Comparison of ENCODE assay signal across 16 cellular contexts in the genomic region with DNA sequence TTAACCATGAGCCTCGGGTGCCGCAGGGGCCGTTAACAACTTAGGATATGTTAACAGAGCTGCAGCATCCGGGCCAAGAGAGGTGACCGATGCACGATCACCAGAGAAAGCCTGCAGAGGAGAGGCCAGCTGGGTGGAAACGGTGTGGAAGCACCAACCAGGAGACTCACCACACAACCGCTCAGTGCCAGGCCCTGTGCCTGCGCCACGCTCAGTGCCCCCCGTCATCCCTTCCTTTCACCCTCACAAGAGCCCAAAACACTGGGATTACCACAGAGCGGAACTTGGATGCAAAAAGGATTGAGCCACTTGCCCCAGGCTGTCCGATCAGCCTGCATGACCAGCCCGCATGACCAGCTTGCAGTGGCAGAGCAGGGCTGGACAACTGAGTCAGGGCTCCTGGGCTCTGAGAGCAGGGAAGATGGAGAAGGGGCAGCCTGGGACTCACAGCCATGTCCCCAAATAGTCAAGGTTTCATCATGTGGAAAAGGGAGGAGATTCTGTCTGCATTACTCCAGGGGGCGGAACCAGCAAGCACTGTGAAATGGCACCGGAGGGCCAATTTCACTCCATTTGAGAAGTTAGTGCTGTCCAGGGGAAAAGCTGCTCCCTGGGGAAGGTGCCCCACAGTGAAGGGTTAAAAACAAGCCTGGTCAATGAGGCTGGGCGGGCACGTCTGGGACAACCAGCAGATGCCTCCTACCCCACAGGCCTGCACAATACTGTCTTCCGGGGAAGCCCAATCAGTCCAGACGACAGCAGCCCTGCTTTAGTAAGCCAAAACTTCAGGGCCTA.
A peak's percentile ranks its signal among the peaks of the same experiment; 100 is the strongest.
DNase-seq lines count a peak whose midpoint lies in the region; ATAC-seq and TF ChIP-seq lines count a peak whose summit lies in the region.
"Had no signal": no experiment of that assay in that cellular context is flagged by ENCODE, and none has a peak within 500 bp of the region (broad histone marks: within the 10 kb centered on the region; RNA-seq: fewer than 3 reads in every experiment).

No MANE protein-coding gene starts in this region.

- H3K4me3 ChIP-seq in Peyer's patch = no peak overlapping the region
- no peak overlapping the region for H3K4me3 ChIP-seq in neuronal stem cell (ENCODE audit: low read length in 2 of 2)
- no peak overlapping the region for H3K4me3 ChIP-seq in suprapubic skin

- peaks cover 48% of the 10 kb centered on the region for H3K4me1 Mint-ChIP-seq in chondrocyte (ENCODE audit: low read depth)
- H3K4me1 Mint-ChIP-seq: B cell had no signal

- no peaks in the 10 kb centered on the region for H3K9me3 Mint-ChIP-seq in chondrocyte (ENCODE audit: low read depth)
- H3K9me3 Mint-ChIP-seq: CD8-positive, alpha-beta T cell; H9 had no signal

- H4K91ac ChIP-seq in neuronal stem cell (ENCODE audit: low read depth, low read length, poor library complexity) = no peak overlapping the region

- DNase-seq in Peyer's patch (peak in 2 of 3 donors; percentile 23 to 24), chondrocyte (ENCODE audit: low spot score) (peak; percentile 88), neuronal stem cell (ENCODE audit: low spot score) (no peak), suprapubic skin (ENCODE audit: low spot score in 2 of 2) (peak; percentile 43 to 69), CD1c-positive myeloid dendritic cell (ENCODE audit: extremely low spot score) (no peak), C1 segment of cervical spinal cord (lab: John Stamatoyannopoulos, UW) (no peak)
- DNase-seq: CD8-positive, alpha-beta T cell; COR-L47; DMS153; DMS79 treated with DMSO at 0.1 percent for 48 hours; EL; GOT3; H9 had no signal

- TF ChIP-seq EP300 in suprapubic skin (IDR thresholded peaks at IDR 0.05) = no peak

- TF ChIP-seq POLR2A in Peyer's patch (IDR thresholded peaks at IDR 0.05) (no peak), suprapubic skin (IDR thresholded peaks at IDR 0.05) (no peak)

- no peak overlapping the region for H3K4me2 ChIP-seq in neuronal stem cell (ENCODE audit: insufficient read depth, low read length, poor library complexity, severe bottlenecking)

- H3K4ac ChIP-seq in neuronal stem cell (ENCODE audit: low read length) = no peak overlapping the region

- H2AFZ ChIP-seq in neuronal stem cell (ENCODE audit: low read length) = no peak overlapping the region

- H3K27me3 ChIP-seq in Peyer's patch = no peaks in the 10 kb centered on the region
- H3K27me3 ChIP-seq in neuronal stem cell (ENCODE audit: control insufficient read depth in 3 of 3, insufficient read depth in 3 of 3, low read depth in 1 of 3, low read length in 3 of 3) = no peaks in the 10 kb centered on the region
- H3K27me3 ChIP-seq in suprapubic skin = no peaks in the 10 kb centered on the region

- H2BK5ac ChIP-seq in neuronal stem cell (ENCODE audit: low read length) = no peak overlapping the region

- no peak overlapping the region for H3K14ac ChIP-seq in neuronal stem cell (ENCODE audit: low read length)

- no peaks in the 10 kb centered on the region for H3K27me3 Mint-ChIP-seq in chondrocyte (ENCODE audit: low read depth)

- peak overlapping the region; percentile 43 for H2BK12ac ChIP-seq in neuronal stem cell (ENCODE audit: low read length)

- H3K36me3 ChIP-seq in Peyer's patch (no peaks in the 10 kb centered on the region), neuronal stem cell (replicated peaks in 1 of 2; ENCODE audit: control insufficient read depth in 2 of 2, insufficient read depth in 2 of 2, low read length in 2 of 2) (no peaks in the 10 kb centered on the region), suprapubic skin (peaks cover 7% of the 10 kb centered on the region)

- H3K9ac ChIP-seq in neuronal stem cell (ENCODE audit: low read depth, low read length, poor library complexity) = no peak overlapping the region

- H2BK120ac ChIP-seq in neuronal stem cell (ENCODE audit: low read depth, low read length) = no peak overlapping the region

- H3K79me1 ChIP-seq in neuronal stem cell (ENCODE audit: low read depth, low read length) = no peaks in the 10 kb centered on the region

- H3K9me3 ChIP-seq in Peyer's patch = no peaks in the 10 kb centered on the region
- no peaks in the 10 kb centered on the region for H3K9me3 ChIP-seq in neuronal stem cell (replicated peaks in 1 of 2; ENCODE audit: control insufficient read depth in 2 of 2, insufficient read depth in 1 of 2, low read depth in 1 of 2, low read length in 2 of 2)
- no peaks in the 10 kb centered on the region for H3K9me3 ChIP-seq in suprapubic skin

- no peak overlapping the region for H2AK5ac ChIP-seq in neuronal stem cell (ENCODE audit: low read depth, low read length)

- no peak overlapping the region for H3K27ac ChIP-seq in Peyer's patch
- H3K27ac ChIP-seq in neuronal stem cell (replicated peaks; ENCODE audit: low read length) = no peak overlapping the region
- no peak overlapping the region for H3K27ac ChIP-seq in suprapubic skin
- H3K27ac ChIP-seq: C4-2B had no signal

- no peak overlapping the region for H3K4me3 Mint-ChIP-seq in chondrocyte (ENCODE audit: unreplicated experiment)
- H3K4me3 Mint-ChIP-seq: B cell; CD8-positive, alpha-beta T cell; H9 had no signal

- peak overlapping the region; percentile 9 for H3K23ac ChIP-seq in neuronal stem cell (ENCODE audit: low read depth, low read length, poor library complexity)

- H3K27ac Mint-ChIP-seq in chondrocyte (ENCODE audit: unreplicated experiment) = peak overlapping the region; percentile 3
- H3K27ac Mint-ChIP-seq: B cell had no signal

- no CpG with 5 or more reads among the region's 20 CpGs for WGBS in neuronal stem cell (ENCODE audit: extremely low coverage in 2 of 2, insufficient read length in 2 of 2, insufficient replicate concordance in 1 of 2), 2 donors
- WGBS in suprapubic skin = 72% methylated on average over 19 of the region's 20 CpGs

- TF ChIP-seq CTCF in Peyer's patch (IDR thresholded peaks at IDR 0.05) (no peak), chondrocyte (IDR thresholded peaks at IDR 0.05) (no peak), suprapubic skin (IDR thresholded peaks at IDR 0.05) (no peak)

- H3K36me3 Mint-ChIP-seq in chondrocyte (ENCODE audit: low read depth) = peaks cover 35% of the 10 kb centered on the region

- H3K4me1 ChIP-seq in Peyer's patch (no peaks in the 10 kb centered on the region), neuronal stem cell (ENCODE audit: control insufficient read depth in 2 of 2, insufficient read depth in 1 of 2, low read depth in 1 of 2, low read length in 2 of 2) (peaks cover 0 to 1% of the 10 kb centered on the region in 2 donors), suprapubic skin (no peaks in the 10 kb centered on the region)

- no peak overlapping the region for H4K8ac ChIP-seq in neuronal stem cell (ENCODE audit: low read depth, low read length)

- no peak overlapping the region for H2BK15ac ChIP-seq in neuronal stem cell (ENCODE audit: low read length)

- H3K18ac ChIP-seq in neuronal stem cell (ENCODE audit: low read length) = no peak overlapping the region

- no peak for ATAC-seq in esophagus mucosa
- ATAC-seq: CD8-positive, alpha-beta T cell had no signal

Comparison
In these comparisons a context has a peak if more than half of its experiments do, and no peak if none do; other contexts are left out.
1. DNase-seq: peak in Peyer's patch (2 of 3), chondrocyte (single experiment) and suprapubic skin (2 of 2); none in neuronal stem cell (single experiment), CD1c-positive myeloid dendritic cell (single experiment) and C1 segment of cervical spinal cord (0 of 14).